ENCODE assay signal across 10 cellular contexts in the genomic region with DNA sequence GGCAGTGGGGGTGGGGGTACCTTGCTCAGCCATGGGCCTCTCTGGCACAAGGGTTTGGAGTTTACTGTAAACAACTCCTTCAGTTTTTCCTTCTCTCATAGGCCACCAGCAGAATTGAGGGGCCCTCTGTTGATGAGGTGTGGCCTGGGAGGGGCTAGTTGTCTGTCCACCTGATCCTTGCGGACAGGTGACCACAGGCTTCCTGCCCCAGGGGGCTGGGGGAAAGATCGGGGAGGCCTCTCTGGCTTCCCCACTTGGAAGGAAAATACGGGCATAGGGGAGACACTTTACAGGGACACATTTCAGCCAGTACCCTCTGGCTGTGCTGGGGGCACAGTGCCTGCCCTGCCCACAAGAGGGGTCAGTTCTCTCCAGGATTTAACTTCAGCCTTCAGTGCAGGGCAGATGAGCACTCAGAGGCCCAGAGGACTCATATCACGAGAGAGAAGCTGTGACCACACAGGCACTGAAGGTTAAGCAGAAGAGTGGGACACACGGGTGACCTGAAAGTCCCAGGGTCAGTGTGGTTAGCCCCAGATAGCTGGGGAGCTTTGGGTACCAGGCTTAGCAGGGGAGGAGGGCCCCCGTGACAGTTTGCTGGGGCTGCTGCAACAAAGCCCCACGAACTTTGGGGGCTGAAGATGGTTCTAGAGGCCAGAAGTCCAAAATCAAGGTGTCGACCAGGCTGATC.
A peak's percentile ranks its signal among the peaks of the same experiment; 100 is the strongest.
DNase-seq lines count a peak whose midpoint lies in the region; FAIRE-seq and TF ChIP-seq lines count a peak whose summit lies in the region.
"Had no signal": no experiment of that assay in that cellular context is flagged by ENCODE, and none has a peak within 500 bp of the region (broad histone marks: within the 10 kb centered on the region; RNA-seq: fewer than 3 reads in every experiment).

No MANE protein-coding gene starts in this region.

- H3K14ac ChIP-seq in mesenchymal stem cell (ENCODE audit: low read length in 2 of 2): no peak overlapping the region

- no peak for TF ChIP-seq CTCF in KMS-11 (conservative IDR thresholded peaks at IDR 0.05; ENCODE audit: low read depth, low read length)

- H3K23ac ChIP-seq in mesenchymal stem cell (ENCODE audit: low read length in 2 of 2): peak overlapping the region in 1 of 2 experiments; percentile 26

- 73 to 85% (median 80%) methylated on average over 8 of the region's 8 CpGs for WGBS in adipose tissue, 3 donors
- WGBS in mesenchymal stem cell: 78% methylated on average over 8 of the region's 8 CpGs

- H3K4me1 ChIP-seq in KMS-11 (ENCODE audit: low read depth, poor library complexity, severe bottlenecking) (peaks cover 63% of the 10 kb centered on the region), mesenchymal stem cell (ENCODE audit: control insufficient read depth, insufficient read depth, low read depth, low read length) (peaks cover 68% of the 10 kb centered on the region), subcutaneous abdominal adipose tissue (ENCODE audit: control insufficient read depth in 5 of 5, insufficient read depth in 5 of 5, low read length in 5 of 5) (peaks cover 32 to 93% (median 84%) of the 10 kb centered on the region in 5 donors)

- no peak for TF ChIP-seq POLR2A in GM12892 (IDR thresholded peaks at IDR 0.05; ENCODE audit: low read depth, low read length)

- peaks cover 5% of the 10 kb centered on the region for H3K79me1 ChIP-seq in mesenchymal stem cell (replicated peaks; ENCODE audit: low read length, poor library complexity, severe bottlenecking)

- H3K4ac ChIP-seq in mesenchymal stem cell (ENCODE audit: low read depth in 1 of 2, low read length in 2 of 2): peak overlapping the region; percentile 34 to 85

- peaks cover 92% of the 10 kb centered on the region for H3K79me2 ChIP-seq in KMS-11 (ENCODE audit: insufficient read depth, low read depth)

- H2BK120ac ChIP-seq in mesenchymal stem cell (ENCODE audit: low read depth, low read length): peak overlapping the region; percentile 45

- H4K20me1 ChIP-seq in KMS-11 (ENCODE audit: insufficient read depth): peaks cover 6% of the 10 kb centered on the region; the same call in 1 of the 2 replicates

- H3K9me3 ChIP-seq in mesenchymal stem cell (ENCODE audit: control insufficient read depth, low read length): no peaks in the 10 kb centered on the region
- no peaks in the 10 kb centered on the region for H3K9me3 ChIP-seq in subcutaneous abdominal adipose tissue (ENCODE audit: control insufficient read depth in 5 of 5, low read length in 5 of 5)
- H3K9me3 ChIP-seq: SJSA1 had no signal

- H2AFZ ChIP-seq in KMS-11 (ENCODE audit: low read depth): no peak overlapping the region
- no peak overlapping the region for H2AFZ ChIP-seq in mesenchymal stem cell (ENCODE audit: low read depth, low read length)

- H3K9ac ChIP-seq in KMS-11 (no peak overlapping the region), mesenchymal stem cell (ENCODE audit: low read length) (peak overlapping the region; percentile 57), subcutaneous abdominal adipose tissue (ENCODE audit: low read length in 5 of 5) (peak overlapping the region in 4 of 5 donors; percentile 42 to 60 (median 49))

- DNase-seq in mesenchymal stem cell (no peak), T1000 (lab: John Stamatoyannopoulos, UW) (no peak), NCI-H748 (lab: John Stamatoyannopoulos, UW; ENCODE audit: unreplicated experiment) (no peak), GM12892 (ENCODE audit: insufficient read length) (no peak)
- DNase-seq: stimulated activated CD8-positive, alpha-beta memory T cell treated with anti-CD3 and anti-CD28 coated beads, Interleukin-4, amount 100 ng/mL, for 48 hours had no signal

- H3K18ac ChIP-seq in mesenchymal stem cell (ENCODE audit: low read depth in 1 of 2, low read length in 2 of 2): peak overlapping the region; percentile 77 to 78

- H3K27me3 ChIP-seq in KMS-11 (ENCODE audit: insufficient read depth, low read depth): no peaks in the 10 kb centered on the region
- no peaks in the 10 kb centered on the region for H3K27me3 ChIP-seq in mesenchymal stem cell (ENCODE audit: control insufficient read depth in 1 of 2, insufficient read depth in 1 of 2, low read length in 2 of 2)
- H3K27me3 ChIP-seq in subcutaneous abdominal adipose tissue (ENCODE audit: control insufficient read depth in 5 of 5, insufficient read depth in 4 of 5, low read length in 5 of 5): no peaks in the 10 kb centered on the region
- H3K27me3 ChIP-seq: SJSA1 had no signal

- H3K4me2 ChIP-seq in KMS-11: 0 out of 2 replicates have a peak overlapping the region, but pooled peaks have one; percentile 98
- no peak overlapping the region for H3K4me2 ChIP-seq in mesenchymal stem cell (ENCODE audit: low read length, poor library complexity, severe bottlenecking)

- no peak overlapping the region for H3K4me3 ChIP-seq in KMS-11 (IDR thresholded peaks at IDR 0.05; ENCODE audit: insufficient read depth, low read depth, low read length)
- H3K4me3 ChIP-seq in mesenchymal stem cell (ENCODE audit: insufficient read depth in 1 of 2, low read depth in 1 of 2, low read length in 2 of 2): no peak overlapping the region
- H3K4me3 ChIP-seq in subcutaneous abdominal adipose tissue (ENCODE audit: low read depth in 1 of 5, low read length in 5 of 5): peak overlapping the region in 1 of 5 donors; percentile 36
- H3K4me3 ChIP-seq: SJSA1 had no signal

- H3K27ac ChIP-seq in KMS-11 (no peak overlapping the region; the same call in 1 of the 2 replicates), adipose tissue (ENCODE audit: low read depth, low read length) (peak overlapping the region; percentile 31), mesenchymal stem cell (ENCODE audit: low read length, poor library complexity, severe bottlenecking) (no peak overlapping the region), subcutaneous abdominal adipose tissue (ENCODE audit: low read depth, low read length) (peak overlapping the region; percentile 65)
- H3K27ac ChIP-seq: SJSA1 had no signal

- peak overlapping the region; percentile 78 for H4K91ac ChIP-seq in mesenchymal stem cell (ENCODE audit: low read length)

- H3K36me3 ChIP-seq in KMS-11 (ENCODE audit: insufficient read depth) (no peaks in the 10 kb centered on the region; the same call in 1 of the 2 replicates), mesenchymal stem cell (ENCODE audit: control insufficient read depth in 1 of 2, insufficient read depth in 2 of 2, low read depth in 1 of 2, low read length in 2 of 2) (peaks cover 20 to 53% of the 10 kb centered on the region in 2 experiments), subcutaneous abdominal adipose tissue (ENCODE audit: control insufficient read depth in 5 of 5, insufficient read depth in 5 of 5, low read length in 5 of 5) (no peaks in the 10 kb centered on the region)

- H2AK5ac ChIP-seq in mesenchymal stem cell (ENCODE audit: low read length, severe bottlenecking): no peak overlapping the region

- peak overlapping the region; percentile 70 for H2BK15ac ChIP-seq in mesenchymal stem cell (ENCODE audit: low read depth, poor library complexity, severe bottlenecking)

- no peak overlapping the region for H2BK5ac ChIP-seq in mesenchymal stem cell (ENCODE audit: low read depth, low read length, poor library complexity, severe bottlenecking)

- peak overlapping the region; percentile 65 for H4K8ac ChIP-seq in mesenchymal stem cell (ENCODE audit: low read length)

- no peak for FAIRE-seq in GM12892 (lab: Jason Lieb, UNC)
- FAIRE-seq: GM19239 had no signal

- H2BK12ac ChIP-seq in mesenchymal stem cell (ENCODE audit: low read length in 2 of 2): peak overlapping the region; percentile 45 to 79

Comparison
In these comparisons a context has a peak if more than half of its experiments do, and no peak if none do; other contexts are left out.
1. H3K27ac ChIP-seq: peak in adipose tissue (single experiment) and subcutaneous abdominal adipose tissue (single experiment); none in KMS-11 (single experiment) and mesenchymal stem cell (single experiment).